ENCODE assay signal across 20 cellular contexts in genomic region chr22:43128116-43128515, GRCh38. TPM values are rescaled to one million over a fixed set of nuclear protein-coding genes. Genes with fewer than 3 reads are reported as not detected.
DNase-seq lines count a peak whose midpoint lies in the region; ATAC-seq and TF ChIP-seq lines count a peak whose summit lies in the region.
"Had no signal": no experiment of that assay in that cellular context is flagged by ENCODE, and none has a peak within 500 bp of the region (broad histone marks: within the 10 kb centered on the region; RNA-seq: fewer than 3 reads in every experiment).

No MANE protein-coding gene starts in this region.

- peaks cover 8% of the 10 kb centered on the region for H3K4me1 Mint-ChIP-seq in activated naive CD8-positive, alpha-beta T cell treated with anti-CD3 and anti-CD28 coated beads for 36 hours
- H3K4me1 Mint-ChIP-seq in activated naive CD8-positive, alpha-beta T cell treated with anti-CD3 and anti-CD28 coated beads, Interleukin-2, amount 50 U/mL, for 24 hours, result peaks cover 5% of the 10 kb centered on the region
- no peaks in the 10 kb centered on the region for H3K4me1 Mint-ChIP-seq in type B pancreatic cell (ENCODE audit: unreplicated experiment)
- H3K4me1 Mint-ChIP-seq: activated T-helper 17 cell treated with anti-CD3 and anti-CD28 coated beads, Interleukin-2, amount 50 U/mL, for 72 hours had no signal

- H3K9me3 Mint-ChIP-seq in activated naive CD8-positive, alpha-beta T cell treated with anti-CD3 and anti-CD28 coated beads for 36 hours, result no peaks in the 10 kb centered on the region
- H3K9me3 Mint-ChIP-seq in activated naive CD8-positive, alpha-beta T cell treated with anti-CD3 and anti-CD28 coated beads, Interleukin-2, amount 50 U/mL, for 24 hours, result no peaks in the 10 kb centered on the region
- H3K9me3 Mint-ChIP-seq in type B pancreatic cell, result no peaks in the 10 kb centered on the region
- H3K9me3 Mint-ChIP-seq: activated CD4-positive, alpha-beta memory T cell treated with anti-CD3 and anti-CD28 coated beads for 36 hours; activated T-helper 17 cell treated with anti-CD3 and anti-CD28 coated beads, Interleukin-2, amount 50 U/mL, for 72 hours; IgD-negative memory B cell had no signal

- H3K27ac ChIP-seq in PC-3 (ENCODE audit: low read length) (peak overlapping the region; percentile 100), esophagus squamous epithelium (peak overlapping the region; percentile 77 to 85 (median 83))
- H3K27ac ChIP-seq: esophagus muscularis mucosa, heart right ventricle had no signal

- H3K9me3 ChIP-seq in PC-3 (ENCODE audit: low read length) (no peaks in the 10 kb centered on the region), esophagus squamous epithelium (no peaks in the 10 kb centered on the region)
- H3K9me3 ChIP-seq: A549, esophagus muscularis mucosa, heart right ventricle, tibial nerve had no signal

- POLR2A ChIA-PET in PC-3 (lab: Charles Lee; ENCODE audit: unreplicated experiment), result interaction anchor here (0.6 kb wide), 1 partner anchor 13 kb away, joined by 7 read pairs; no protein-coding TSS in a partner anchor

- H3K4me1 ChIP-seq in PC-3 (ENCODE audit: insufficient read depth, low read length), result peaks cover 36% of the 10 kb centered on the region
- peaks cover 20 to 59% (median 20%) of the 10 kb centered on the region in 3 donors for H3K4me1 ChIP-seq in esophagus squamous epithelium

- TF ChIP-seq CTCF in PC-3 (conservative IDR thresholded peaks at IDR 0.05; ENCODE audit: low read depth, low read length) (no peak), esophagus squamous epithelium (IDR thresholded peaks at IDR 0.05) (no peak), type B pancreatic cell (conservative IDR thresholded peaks at IDR 0.05) (no peak)

- no peaks in the 10 kb centered on the region for H3K27me3 Mint-ChIP-seq in activated naive CD8-positive, alpha-beta T cell treated with anti-CD3 and anti-CD28 coated beads for 36 hours
- no peaks in the 10 kb centered on the region for H3K27me3 Mint-ChIP-seq in activated naive CD8-positive, alpha-beta T cell treated with anti-CD3 and anti-CD28 coated beads, Interleukin-2, amount 50 U/mL, for 24 hours
- H3K27me3 Mint-ChIP-seq in type B pancreatic cell, result no peaks in the 10 kb centered on the region
- H3K27me3 Mint-ChIP-seq: activated CD4-positive, alpha-beta memory T cell treated with anti-CD3 and anti-CD28 coated beads for 36 hours; activated T-helper 17 cell treated with anti-CD3 and anti-CD28 coated beads, Interleukin-2, amount 50 U/mL, for 72 hours had no signal

- H3K79me2 ChIP-seq in PC-3 (ENCODE audit: low read length), result peaks cover 12% of the 10 kb centered on the region

- H3K9ac ChIP-seq in PC-3 (ENCODE audit: low read length), result peak overlapping the region; percentile 96

- no peak for DNase-seq in activated naive CD8-positive, alpha-beta T cell treated with anti-CD3 and anti-CD28 coated beads for 36 hours
- DNase-seq in activated naive CD8-positive, alpha-beta T cell treated with anti-CD3 and anti-CD28 coated beads, Interleukin-2, amount 50 U/mL, for 24 hours, result no peak
- DNase-seq in PC-3 (no peak), esophagus squamous epithelium (lab: John Stamatoyannopoulos, UW) (no peak), type B pancreatic cell (ENCODE audit: extremely low spot score, unreplicated experiment) (no peak), NCI-H1092 (lab: John Stamatoyannopoulos, UW) (no peak), NCI-H146 (lab: John Stamatoyannopoulos, UW) (no peak)
- DNase-seq: activated CD4-positive, alpha-beta memory T cell treated with anti-CD3 and anti-CD28 coated beads for 36 hours; aorta; heart right ventricle; islet precursor cell; NCI-H1694; occipital lobe; stimulated activated CD4-positive, alpha-beta T cell treated with anti-CD3 and anti-CD28 coated beads, Interleukin-4, amount 100 ng/mL, for 1 hour had no signal

- H3F3A ChIP-seq in PC-3 (ENCODE audit: low read length, unreplicated experiment), result no peaks in the 10 kb centered on the region

- no peak overlapping the region for H3K4me3 Mint-ChIP-seq in activated naive CD8-positive, alpha-beta T cell treated with anti-CD3 and anti-CD28 coated beads for 36 hours
- no peak overlapping the region for H3K4me3 Mint-ChIP-seq in activated naive CD8-positive, alpha-beta T cell treated with anti-CD3 and anti-CD28 coated beads, Interleukin-2, amount 50 U/mL, for 24 hours
- no peak overlapping the region for H3K4me3 Mint-ChIP-seq in type B pancreatic cell
- H3K4me3 Mint-ChIP-seq: activated CD4-positive, alpha-beta memory T cell treated with anti-CD3 and anti-CD28 coated beads for 36 hours; activated T-helper 17 cell treated with anti-CD3 and anti-CD28 coated beads, Interleukin-2, amount 50 U/mL, for 72 hours had no signal

- no peak for ATAC-seq in activated naive CD8-positive, alpha-beta T cell treated with anti-CD3 and anti-CD28 coated beads, Interleukin-2, amount 50 U/mL, for 24 hours
- no peak for ATAC-seq in PC-3
- ATAC-seq in HG03025 (IDR thresholded peaks at IDR 0.05; ENCODE audit: low FRiP score, unreplicated experiment), result no peak
- ATAC-seq: activated T-helper 17 cell treated with anti-CD3 and anti-CD28 coated beads, Interleukin-2, amount 50 U/mL, for 72 hours had no signal

- no peaks in the 10 kb centered on the region for H3K9me2 ChIP-seq in PC-3 (replicated peaks; ENCODE audit: low read length)

- intact Hi-C loops in PC-3 (cut with micrococcal nuclease) (no loop called here), esophagus squamous epithelium (cut with DNase I) (no loop called here)

- no peaks in the 10 kb centered on the region for H4K20me1 ChIP-seq in PC-3 (ENCODE audit: low read length)

- H3K36me3 Mint-ChIP-seq in activated naive CD8-positive, alpha-beta T cell treated with anti-CD3 and anti-CD28 coated beads for 36 hours, result peaks cover 2% of the 10 kb centered on the region
- peaks cover 2% of the 10 kb centered on the region for H3K36me3 Mint-ChIP-seq in activated naive CD8-positive, alpha-beta T cell treated with anti-CD3 and anti-CD28 coated beads, Interleukin-2, amount 50 U/mL, for 24 hours (ENCODE audit: low read depth)
- H3K36me3 Mint-ChIP-seq in type B pancreatic cell, result no peaks in the 10 kb centered on the region
- H3K36me3 Mint-ChIP-seq: activated CD4-positive, alpha-beta memory T cell treated with anti-CD3 and anti-CD28 coated beads for 36 hours had no signal

- BruUV-seq in PC-3 (replicated peaks; lab: Mats Ljungman, UMichigan), result no TSS peak

- H2AFZ ChIP-seq in PC-3 (ENCODE audit: low read length), result no peak overlapping the region

- CTCF ChIA-PET in PC-3 (lab: Charles Lee), result no interaction called here

- WGBS in esophagus squamous epithelium, 2 donors, result 40 to 74% methylated on average over 1 to 3 of the region's 13 CpGs

- H3K36me3 ChIP-seq in PC-3 (ENCODE audit: low read depth, low read length) (no peaks in the 10 kb centered on the region; the same call in 1 of the 2 replicates), esophagus squamous epithelium (peaks cover 11 to 27% (median 13%) of the 10 kb centered on the region in 3 donors)

- H3K27ac Mint-ChIP-seq in activated naive CD8-positive, alpha-beta T cell treated with anti-CD3 and anti-CD28 coated beads for 36 hours, result peak overlapping the region; percentile 25
- H3K27ac Mint-ChIP-seq in activated naive CD8-positive, alpha-beta T cell treated with anti-CD3 and anti-CD28 coated beads, Interleukin-2, amount 50 U/mL, for 24 hours, result no peak overlapping the region
- H3K27ac Mint-ChIP-seq in type B pancreatic cell, result peak overlapping the region; percentile 94
- H3K27ac Mint-ChIP-seq: activated CD4-positive, alpha-beta memory T cell treated with anti-CD3 and anti-CD28 coated beads for 36 hours; activated T-helper 17 cell treated with anti-CD3 and anti-CD28 coated beads, Interleukin-2, amount 50 U/mL, for 72 hours had no signal

- H3K27me3 ChIP-seq in PC-3 (ENCODE audit: low read length) (no peaks in the 10 kb centered on the region), esophagus squamous epithelium (no peaks in the 10 kb centered on the region)
- H3K27me3 ChIP-seq: esophagus muscularis mucosa, heart right ventricle, tibial nerve had no signal

- TF ChIP-seq POLR2A in esophagus squamous epithelium (IDR thresholded peaks at IDR 0.05), result no peak

- H3K4me3 ChIP-seq in PC-3 (ENCODE audit: low read length) (peak overlapping the region; percentile 44; the same call in 1 of the 2 replicates), esophagus squamous epithelium (no peak overlapping the region)
- H3K4me3 ChIP-seq: A549, esophagus muscularis mucosa, heart right ventricle, tibial nerve had no signal

- peak overlapping the region; percentile 84 for H3K4me2 ChIP-seq in PC-3 (ENCODE audit: low read length)

RNA-seq across cellular contexts. Expression of gene MCAT, which starts 15.1 kb away (rescaled TPM):
- 10 to 100 TPM; 28.0 to 29.1 TPM for total RNA-seq in activated naive CD8-positive, alpha-beta T cell treated with anti-CD3 and anti-CD28 coated beads for 36 hours
- total RNA-seq in PC-3 (2014; rRNA removed) (29.2 and 39.2 TPM in 2 replicates), esophagus squamous epithelium (10 to 100 TPM; 17.1 to 26.7 (median 22.1) TPM), type B pancreatic cell (ENCODE audit: low replicate concordance) (24.0 and 27.0 TPM in 2 replicates)

RNA-seq across cellular contexts. Expression of gene BIK, which starts 17.6 kb away (rescaled TPM):
- total RNA-seq in activated naive CD8-positive, alpha-beta T cell treated with anti-CD3 and anti-CD28 coated beads for 36 hours, result 1 to 10 TPM; 2.2 to 3.3 TPM
- total RNA-seq in PC-3 (2014; rRNA removed), result 24.6 and 29.4 TPM in 2 replicates
- 10 to 100 TPM in 3 of 4 donors, 1 to 10 TPM in 1; 6.1 to 15.6 (median 13.5) TPM for total RNA-seq in esophagus squamous epithelium
- 5.4 and 37.9 TPM in 2 replicates for total RNA-seq in type B pancreatic cell (ENCODE audit: low replicate concordance)
- total RNA-seq: aorta, occipital lobe, tibial nerve had no signal

RNA-seq across cellular contexts. Expression of gene TSPO, which starts 23.2 kb away (rescaled TPM):
- total RNA-seq in activated naive CD8-positive, alpha-beta T cell treated with anti-CD3 and anti-CD28 coated beads for 36 hours, result 100 to 1,000 TPM; 101 to 115 TPM
- total RNA-seq in PC-3 (2014; rRNA removed), result 283 and 349 TPM in 2 replicates
- 1,000 to 10,000 TPM in 1 of 4 donors, 100 to 1,000 TPM in 3; 737 to 1,827 (median 875) TPM for total RNA-seq in esophagus squamous epithelium
- 16.9 and 30.9 TPM in 2 replicates for total RNA-seq in type B pancreatic cell (ENCODE audit: low replicate concordance)

RNA-seq across cellular contexts. Expression of gene TTLL1, which starts 38.9 kb away (rescaled TPM):
- 1 to 10 TPM; 3.9 to 4.2 TPM for total RNA-seq in activated naive CD8-positive, alpha-beta T cell treated with anti-CD3 and anti-CD28 coated beads for 36 hours
- total RNA-seq in PC-3 (2014; rRNA removed), result 0.35 and 0.77 TPM in 2 replicates
- total RNA-seq in esophagus squamous epithelium, result 1 to 10 TPM; 1.8 to 7.2 (median 3.4) TPM
- 11.0 and 16.9 TPM in 2 replicates for total RNA-seq in type B pancreatic cell (ENCODE audit: low replicate concordance)

RNA-seq across cellular contexts. Expression of gene TTLL12, which starts 58.8 kb away (rescaled TPM):
- total RNA-seq in activated naive CD8-positive, alpha-beta T cell treated with anti-CD3 and anti-CD28 coated beads for 36 hours, result 100 to 1,000 TPM; 104 to 106 TPM
- total RNA-seq in PC-3 (2014; rRNA removed) (48.9 and 54.3 TPM in 2 replicates), esophagus squamous epithelium (100 to 1,000 TPM; 109 to 211 (median 122) TPM), type B pancreatic cell (ENCODE audit: low replicate concordance) (57.3 and 98.5 TPM in 2 replicates)
